Comparison of ENCODE assay signal across 16 cellular contexts in the genomic region with DNA sequence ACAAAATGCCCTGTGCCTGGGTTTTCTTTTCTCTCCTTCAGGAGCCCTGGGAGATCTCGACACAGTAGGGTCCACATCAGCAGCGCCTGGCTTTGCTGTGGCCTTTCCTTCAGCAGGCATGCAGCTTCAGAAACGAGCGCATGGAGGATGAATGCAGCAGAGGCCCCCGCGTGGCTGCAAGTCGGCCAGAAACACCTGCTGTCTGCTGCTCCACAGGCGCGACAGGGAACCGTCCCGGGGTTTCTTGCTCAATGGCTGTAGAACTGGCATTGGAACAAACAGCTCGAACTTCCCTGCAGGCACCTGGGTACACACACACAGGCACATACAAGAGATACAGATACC.
A peak's percentile ranks its signal among the peaks of the same experiment; 100 is the strongest.
DNase-seq lines count a peak whose midpoint lies in the region; ATAC-seq and TF ChIP-seq lines count a peak whose summit lies in the region.
"Had no signal": no experiment of that assay in that cellular context is flagged by ENCODE, and none has a peak within 500 bp of the region (broad histone marks: within the 10 kb centered on the region; RNA-seq: fewer than 3 reads in every experiment).

No MANE protein-coding gene starts in this region.

- no peak overlapping the region for H3K27ac ChIP-seq in spleen
- H3K27ac ChIP-seq: ascending aorta, parathyroid adenoma had no signal

- peaks cover 24% of the 10 kb centered on the region for H3K4me1 Mint-ChIP-seq in activated T-cell treated with anti-CD3 and anti-CD28 coated beads, Interleukin-2, amount 50 U/mL, for 72 hours (ENCODE audit: low read depth)
- no peaks in the 10 kb centered on the region for H3K4me1 Mint-ChIP-seq in immature natural killer cell

- WGBS in spleen, 5 donors, result 72 to 81% (median 80%) methylated on average over 12 of the region's 12 CpGs

- DNase-seq in activated CD4-positive, alpha-beta T cell treated with anti-CD3 and anti-CD28 coated beads, Interleukin-2, amount 50 U/mL, for 1 hour, result peak; percentile 11
- no peak for DNase-seq in activated CD4-positive, alpha-beta T cell treated with anti-CD3 and anti-CD28 coated beads for 1 hour
- DNase-seq in NCI-H1694 treated with DMSO at 0.1 percent for 48 hours (lab: John Stamatoyannopoulos, UW), result peak; percentile 67
- peak; percentile 14 for DNase-seq in epithelial cell of esophagus (ENCODE audit: low read depth)
- peak; percentile 66 for DNase-seq in spleen
- no peak for DNase-seq in activated T-cell treated with anti-CD3 and anti-CD28 coated beads, Interleukin-2, amount 50 U/mL, for 72 hours
- no peak for DNase-seq in immature natural killer cell
- DNase-seq in AG20443 (ENCODE audit: low spot score), result no peak
- DNase-seq: mesenchymal stem cell; NCI-H187; stimulated activated CD8-positive, alpha-beta memory T cell treated with anti-CD3 and anti-CD28 coated beads, Interleukin-4, amount 100 ng/mL, for 48 hours; trophoblast cell had no signal

- intact Hi-C loops in spleen (cut with DNase I; ENCODE audit: low total_unique reads), result no loop called here

- no peaks in the 10 kb centered on the region for H3K9me3 Mint-ChIP-seq in activated T-cell treated with anti-CD3 and anti-CD28 coated beads, Interleukin-2, amount 50 U/mL, for 72 hours
- H3K9me3 Mint-ChIP-seq in immature natural killer cell, result no peaks in the 10 kb centered on the region
- H3K9me3 Mint-ChIP-seq: dendritic cell treated with granulocyte-macrophage colony-stimulating factor and Interleukin-4, amounts not matched to agents 40 ng/mL and 50 ng/mL, for 4 days had no signal

- peaks cover 0 to 6% (median 0%) of the 10 kb centered on the region in 6 donors for H3K4me1 ChIP-seq in spleen

- TF ChIP-seq POLR2A in spleen (IDR thresholded peaks at IDR 0.05), result no peak

- no peaks in the 10 kb centered on the region for H3K36me3 Mint-ChIP-seq in activated T-cell treated with anti-CD3 and anti-CD28 coated beads, Interleukin-2, amount 50 U/mL, for 72 hours (ENCODE audit: insufficient read depth in 2 of 2)
- no peaks in the 10 kb centered on the region for H3K36me3 Mint-ChIP-seq in immature natural killer cell

- no peak for ATAC-seq in activated T-cell treated with anti-CD3 and anti-CD28 coated beads, Interleukin-2, amount 50 U/mL, for 72 hours (replicated peaks in 1 of 2)
- ATAC-seq: GM12878 had no signal

- TF ChIP-seq CTCF in epithelial cell of esophagus (IDR thresholded peaks at IDR 0.05; ENCODE audit: insufficient read depth, low read depth, low read length, missing control alignments) (no peak), spleen (IDR thresholded peaks at IDR 0.05 in 8 of 11, conservative IDR thresholded peaks at IDR 0.05 in 3 of 11) (no peak)

- H3K9me3 ChIP-seq in spleen, result no peaks in the 10 kb centered on the region
- H3K9me3 ChIP-seq: ascending aorta had no signal

- H3K4me3 Mint-ChIP-seq in activated T-cell treated with anti-CD3 and anti-CD28 coated beads, Interleukin-2, amount 50 U/mL, for 72 hours, result no peak overlapping the region
- H3K4me3 Mint-ChIP-seq in immature natural killer cell, result no peak overlapping the region
- H3K4me3 Mint-ChIP-seq: dendritic cell treated with granulocyte-macrophage colony-stimulating factor and Interleukin-4, amounts not matched to agents 40 ng/mL and 50 ng/mL, for 4 days had no signal

- no peaks in the 10 kb centered on the region for H3K27me3 Mint-ChIP-seq in activated T-cell treated with anti-CD3 and anti-CD28 coated beads, Interleukin-2, amount 50 U/mL, for 72 hours (ENCODE audit: low read depth)
- H3K27me3 Mint-ChIP-seq in immature natural killer cell (ENCODE audit: low read depth in 3 of 3), result peaks cover 0 to 5% (median 2%) of the 10 kb centered on the region in 3 donors
- H3K27me3 Mint-ChIP-seq: dendritic cell treated with granulocyte-macrophage colony-stimulating factor and Interleukin-4, amounts not matched to agents 40 ng/mL and 50 ng/mL, for 4 days had no signal

- H3K27ac Mint-ChIP-seq in activated T-cell treated with anti-CD3 and anti-CD28 coated beads, Interleukin-2, amount 50 U/mL, for 72 hours, result no peak overlapping the region
- no peak overlapping the region for H3K27ac Mint-ChIP-seq in immature natural killer cell
- H3K27ac Mint-ChIP-seq: dendritic cell treated with granulocyte-macrophage colony-stimulating factor and Interleukin-4, amounts not matched to agents 40 ng/mL and 50 ng/mL, for 4 days had no signal

- peaks cover 0 to 21% (median 0%) of the 10 kb centered on the region in 7 donors for H3K27me3 ChIP-seq in spleen (replicated peaks in 1 of 7)
- H3K27me3 ChIP-seq: ascending aorta had no signal

- H3K4me3 ChIP-seq in epithelial cell of esophagus (ENCODE audit: low read length) (no peak overlapping the region), spleen (no peak overlapping the region)
- H3K4me3 ChIP-seq: ascending aorta, GM12878 had no signal

- no peaks in the 10 kb centered on the region for H3K36me3 ChIP-seq in spleen
- H3K36me3 ChIP-seq: ascending aorta had no signal

Comparison
In these comparisons a context has a peak if more than half of its experiments do, and no peak if none do; other contexts are left out.
1. DNase-seq: peak in activated CD4-positive, alpha-beta T cell treated with anti-CD3 and anti-CD28 coated beads, Interleukin-2, amount 50 U/mL, for 1 hour (single experiment), NCI-H1694 treated with DMSO at 0.1 percent for 48 hours (single experiment), epithelial cell of esophagus (single experiment) and spleen (single experiment); none in activated CD4-positive, alpha-beta T cell treated with anti-CD3 and anti-CD28 coated beads for 1 hour (single experiment), activated T-cell treated with anti-CD3 and anti-CD28 coated beads, Interleukin-2, amount 50 U/mL, for 72 hours (0 of 2), immature natural killer cell (0 of 3) and AG20443 (single experiment).